Comparison of ENCODE assay signal across 33 cellular contexts in genomic region chr4:70908993-70909556, GRCh38.
DNase-seq lines count a peak whose midpoint lies in the region; ATAC-seq and TF ChIP-seq lines count a peak whose summit lies in the region.
"Had no signal": no experiment of that assay in that cellular context is flagged by ENCODE, and none has a peak within 500 bp of the region (broad histone marks: within the 10 kb centered on the region; RNA-seq: fewer than 3 reads in every experiment).

No MANE protein-coding gene starts in this region.

- no peaks in the 10 kb centered on the region for H3K9me2 ChIP-seq in DOHH2 (replicated peaks; ENCODE audit: control insufficient read depth, low read length)

- peak overlapping the region; percentile 27 for H3K4me2 ChIP-seq in DOHH2 (ENCODE audit: low read length)

- TF ChIP-seq CTCF in DOHH2 (IDR thresholded peaks at IDR 0.05; ENCODE audit: low read depth, low read length, poor library complexity, severe bottlenecking), result no peak

- no peaks in the 10 kb centered on the region for H3F3A ChIP-seq in DOHH2 (ENCODE audit: control insufficient read depth, insufficient read depth)

- no peak overlapping the region for H3K27ac ChIP-seq in DOHH2 (ENCODE audit: low read depth, low read length)
- H3K27ac ChIP-seq: coronary artery, epithelial cell of prostate, left lung, spleen, uterus had no signal

- peaks cover 94% of the 10 kb centered on the region for H3K79me2 ChIP-seq in DOHH2 (ENCODE audit: control insufficient read depth, low read length)

- H3K4me3 ChIP-seq in DOHH2 (ENCODE audit: low read length), result no peak overlapping the region
- H3K4me3 ChIP-seq: coronary artery, HAP-1, left lung, spleen, uterus had no signal

- peaks cover 51% of the 10 kb centered on the region for H3K4me1 ChIP-seq in DOHH2 (ENCODE audit: control insufficient read depth, low read length)
- H3K4me1 ChIP-seq: HAP-1, uterus had no signal

- H3K9me3 ChIP-seq in DOHH2 (ENCODE audit: control insufficient read depth, insufficient read depth, low read length), result no peaks in the 10 kb centered on the region
- H3K9me3 ChIP-seq: HAP-1, left lung, spleen, uterus had no signal

- peaks cover 36% of the 10 kb centered on the region for H3K36me3 ChIP-seq in DOHH2 (ENCODE audit: control insufficient read depth, low read length)
- H3K36me3 ChIP-seq: uterus had no signal

- no peaks in the 10 kb centered on the region for H3K27me3 ChIP-seq in DOHH2 (ENCODE audit: control insufficient read depth, low read length)
- H3K27me3 ChIP-seq: left lung, spleen, uterus had no signal

- H4K20me1 ChIP-seq in DOHH2 (ENCODE audit: control insufficient read depth, insufficient read depth, low read depth, low read length), result no peaks in the 10 kb centered on the region

- peak; percentile 29 for DNase-seq in kidney tubule cell (ENCODE audit: low spot score)
- no peak for DNase-seq in activated effector memory CD4-positive, alpha-beta T cell treated with anti-CD3 and anti-CD28 coated beads, Interleukin-2, amount 50 U/mL, for 16 hours
- no peak for DNase-seq in activated naive CD4-positive, alpha-beta T cell treated with anti-CD3 and anti-CD28 coated beads, Interleukin-2, amount 50 U/mL, for 16 hours
- DNase-seq: activated CD4-positive, alpha-beta memory T cell treated with anti-CD3 and anti-CD28 coated beads, Interleukin-2, amount 10 ng/mL, durations not matched to agents 7 days and 5 days; activated CD4-positive, CD25-positive, alpha-beta regulatory T cell treated with anti-CD3 and anti-CD28 coated beads, Interleukin-2, amount 50 U/mL, for 72 hours; activated CD8-positive, alpha-beta memory T cell treated with anti-CD3 and anti-CD28 coated beads, Interleukin-2, amount 50 U/mL, for 4 hours; activated naive CD4-positive, alpha-beta T cell treated with Interleukin-2 at 50 U/mL for 16 hours; caudate nucleus; CD4-positive, alpha-beta T cell; DMS 273 treated with DMSO at 0.1 percent for 48 hours; effector memory CD4-positive, alpha-beta T cell; Kasumi-1; left lung; mesendoderm; NCI-H1417; NCI-H2081; NCI-H226; NCI-H748 treated with DMSO at 0.1 percent for 48 hours; right cardiac atrium; SHP77 treated with DMSO at 0.1 percent for 48 hours; spleen; stimulated activated CD8-positive, alpha-beta memory T cell treated with anti-CD3 and anti-CD28 coated beads, Interleukin-4, amount 100 ng/mL, for 48 hours; stimulated activated naive CD8-positive, alpha-beta T cell treated with anti-CD3 and anti-CD28 coated beads, Interleukin-15, amount 100 ng/mL, for 72 hours; uterus had no signal

- peak; percentile 55 for ATAC-seq in GM19452 (IDR thresholded peaks at IDR 0.05; ENCODE audit: unreplicated experiment)
- ATAC-seq in HG03571 (IDR thresholded peaks at IDR 0.05; ENCODE audit: unreplicated experiment), result peak; percentile 61
- no peak for ATAC-seq in GM19324 (IDR thresholded peaks at IDR 0.05; ENCODE audit: low FRiP score, unreplicated experiment)
- ATAC-seq in GM21381 (IDR thresholded peaks at IDR 0.05; ENCODE audit: unreplicated experiment), result no peak
- ATAC-seq: HepG2; left lung; right cardiac atrium; stimulated activated naive CD8-positive, alpha-beta T cell treated with anti-CD3 and anti-CD28 coated beads, Interleukin-15, amount 100 ng/mL, for 72 hours had no signal

Comparison
In these comparisons a context has a peak if more than half of its experiments do, and no peak if none do; other contexts are left out.
1. ATAC-seq: peak in GM19452 (single experiment) and HG03571 (single experiment); none in GM19324 (single experiment) and GM21381 (single experiment).